15 cellular contexts compared by ENCODE assay signal in genomic region chr6:158991017-158991723, GRCh38. TPM values are rescaled to one million over a fixed set of nuclear protein-coding genes. Genes with fewer than 3 reads are reported as not detected.
DNase-seq lines count a peak whose midpoint lies in the region; ATAC-seq, FAIRE-seq and TF ChIP-seq lines count a peak whose summit lies in the region.
"Had no signal": no experiment of that assay in that cellular context is flagged by ENCODE, and none has a peak within 500 bp of the region (broad histone marks: within the 10 kb centered on the region; RNA-seq: fewer than 3 reads in every experiment).

No MANE protein-coding gene starts in this region.

- no peak for FAIRE-seq in bronchial epithelial cell (lab: Jason Lieb, UNC)

- no peaks in the 10 kb centered on the region for H3K27me3 ChIP-seq in bronchial epithelial cell (ENCODE audit: control insufficient read depth, insufficient read depth, low read length)

- peaks cover 5% of the 10 kb centered on the region for H3K9me3 Mint-ChIP-seq in stimulated activated effector memory CD8-positive, alpha-beta T cell treated with anti-CD3 and anti-CD28 coated beads, Interleukin-12 subunit alpha, Interleukin-12 subunit beta, amount 100 ng/mL, for 72 hours

- H3K36me3 ChIP-seq in bronchial epithelial cell (ENCODE audit: control insufficient read depth, insufficient read depth, low read length) = no peaks in the 10 kb centered on the region

- DNase-seq in activated effector memory CD4-positive, alpha-beta T cell treated with anti-CD3 and anti-CD28 coated beads, Interleukin-2, amount 50 U/mL, for 16 hours = peak; percentile 63
- DNase-seq in activated effector memory CD4-positive, alpha-beta T cell treated with Interleukin-2 at 50 U/mL for 16 hours = no peak
- DNase-seq in MV-4-11 (lab: John Stamatoyannopoulos, UW) (peak; percentile 4), bronchial epithelial cell (ENCODE audit: low read depth) (peak; percentile 78), NCI-H446 treated with DMSO at 0.1 percent for 48 hours (lab: John Stamatoyannopoulos, UW) (no peak)
- DNase-seq in stimulated activated effector memory CD8-positive, alpha-beta T cell treated with anti-CD3 and anti-CD28 coated beads, Interleukin-12 subunit alpha, Interleukin-12 subunit beta, amount 100 ng/mL, for 72 hours (ENCODE audit: low spot score in 2 of 2) = peak in 1 of 2 donors; percentile 62
- DNase-seq: DMS 273 treated with DMSO at 0.1 percent for 48 hours, foreskin fibroblast, KBM-7, NCI-H1694, NCI-H69 had no signal

- peak; percentile 38 for ATAC-seq in stimulated activated effector memory CD8-positive, alpha-beta T cell treated with anti-CD3 and anti-CD28 coated beads, Interleukin-12 subunit alpha, Interleukin-12 subunit beta, amount 100 ng/mL, for 72 hours
- no peak for ATAC-seq in GM18868 (IDR thresholded peaks at IDR 0.05; ENCODE audit: unreplicated experiment)
- ATAC-seq in HG03565 (IDR thresholded peaks at IDR 0.05; ENCODE audit: unreplicated experiment) = no peak

- H3K4me3 Mint-ChIP-seq in stimulated activated effector memory CD8-positive, alpha-beta T cell treated with anti-CD3 and anti-CD28 coated beads, Interleukin-12 subunit alpha, Interleukin-12 subunit beta, amount 100 ng/mL, for 72 hours = no peak overlapping the region
- H3K4me3 Mint-ChIP-seq: mesothelial cell of epicardium had no signal

- H3K36me3 Mint-ChIP-seq in stimulated activated effector memory CD8-positive, alpha-beta T cell treated with anti-CD3 and anti-CD28 coated beads, Interleukin-12 subunit alpha, Interleukin-12 subunit beta, amount 100 ng/mL, for 72 hours = peaks cover 21% of the 10 kb centered on the region

- no peak overlapping the region for H3K27ac Mint-ChIP-seq in stimulated activated effector memory CD8-positive, alpha-beta T cell treated with anti-CD3 and anti-CD28 coated beads, Interleukin-12 subunit alpha, Interleukin-12 subunit beta, amount 100 ng/mL, for 72 hours
- H3K27ac Mint-ChIP-seq: mesothelial cell of epicardium had no signal

- H3K4me1 Mint-ChIP-seq in stimulated activated effector memory CD8-positive, alpha-beta T cell treated with anti-CD3 and anti-CD28 coated beads, Interleukin-12 subunit alpha, Interleukin-12 subunit beta, amount 100 ng/mL, for 72 hours = peaks cover 48% of the 10 kb centered on the region
- H3K4me1 Mint-ChIP-seq: mesothelial cell of epicardium had no signal

- TF ChIP-seq CTCF in bronchial epithelial cell (IDR thresholded peaks at IDR 0.05; ENCODE audit: insufficient read depth, low read length, severe bottlenecking) = peak; percentile 8

- H3K4me3 ChIP-seq in bronchial epithelial cell (ENCODE audit: low read depth, low read length) = no peak overlapping the region

RNA-seq across cellular contexts. Expression of gene RSPH3, which starts 8.8 kb away (rescaled TPM):
- total RNA-seq in bronchial epithelial cell = 5.5 and 8.6 TPM in 2 replicates

RNA-seq across cellular contexts. Expression of gene TAGAP, which starts 53.6 kb away (rescaled TPM):
- total RNA-seq in bronchial epithelial cell = under 0.01 TPM in 2 replicates
- total RNA-seq: osteoblast had no signal

Comparison
In these comparisons a context has a peak if more than half of its experiments do, and no peak if none do; other contexts are left out.
1. DNase-seq: peak in activated effector memory CD4-positive, alpha-beta T cell treated with anti-CD3 and anti-CD28 coated beads, Interleukin-2, amount 50 U/mL, for 16 hours (single experiment), MV-4-11 (single experiment) and bronchial epithelial cell (single experiment); none in activated effector memory CD4-positive, alpha-beta T cell treated with Interleukin-2 at 50 U/mL for 16 hours (single experiment) and NCI-H446 treated with DMSO at 0.1 percent for 48 hours (single experiment).